Comparison of ENCODE assay signal across 8 cellular contexts in the genomic region with DNA sequence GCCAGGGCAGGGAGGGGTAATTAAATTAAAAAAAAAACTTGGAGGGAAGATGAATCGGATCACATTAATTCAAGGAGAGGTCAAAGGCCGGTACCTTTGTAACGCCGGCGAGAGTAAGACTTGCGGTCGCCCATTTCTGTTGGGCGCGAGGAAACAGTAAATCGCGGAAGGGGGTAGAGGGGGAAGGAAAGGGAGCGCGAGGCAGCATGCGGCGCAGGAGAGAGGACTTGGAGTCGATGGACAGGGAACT. TPM values are rescaled to one million over a fixed set of nuclear protein-coding genes. Genes with fewer than 3 reads are reported as not detected.
A peak's percentile ranks its signal among the peaks of the same experiment; 100 is the strongest.
DNase-seq lines count a peak whose midpoint lies in the region; ATAC-seq, FAIRE-seq and TF ChIP-seq lines count a peak whose summit lies in the region.

No MANE protein-coding gene starts in this region.

- no peaks in the 10 kb centered on the region for H3K36me3 Mint-ChIP-seq in stimulated activated naive CD8-positive, alpha-beta T cell treated with anti-CD3 and anti-CD28 coated beads, Interleukin-15, Interleukin-2, amounts not matched to agents 100 ng/mL and 50 ng/mL, for 24 hours (ENCODE audit: low read depth)

- H3K27ac Mint-ChIP-seq in stimulated activated naive CD8-positive, alpha-beta T cell treated with anti-CD3 and anti-CD28 coated beads, Interleukin-15, Interleukin-2, amounts not matched to agents 100 ng/mL and 50 ng/mL, for 24 hours, result peak overlapping the region; percentile 76

- no peaks in the 10 kb centered on the region for H3K27me3 ChIP-seq in bronchial epithelial cell (ENCODE audit: control insufficient read depth, insufficient read depth, low read length)

- TF ChIP-seq CTCF in bronchial epithelial cell (IDR thresholded peaks at IDR 0.05; ENCODE audit: insufficient read depth, low read length, severe bottlenecking) (no peak), mucosa of descending colon (IDR thresholded peaks at IDR 0.05) (no peak)

- peaks cover 33% of the 10 kb centered on the region for H3K27me3 Mint-ChIP-seq in stimulated activated naive CD8-positive, alpha-beta T cell treated with anti-CD3 and anti-CD28 coated beads, Interleukin-15, Interleukin-2, amounts not matched to agents 100 ng/mL and 50 ng/mL, for 24 hours

- ATAC-seq in stimulated activated naive CD8-positive, alpha-beta T cell treated with anti-CD3 and anti-CD28 coated beads, Interleukin-15, Interleukin-2, amounts not matched to agents 100 U/mL and 50 U/mL, for 24 hours, result no peak
- no peak for ATAC-seq in mucosa of descending colon
- ATAC-seq in sciatic nerve, result no peak

- H3K4me3 ChIP-seq in bronchial epithelial cell (ENCODE audit: low read depth, low read length) (peak overlapping the region; percentile 78), mucosa of descending colon (peak overlapping the region; percentile 76)

- intact Hi-C loops in mucosa of descending colon (cut with DNase I, micrococcal nuclease), result no loop called here
- intact Hi-C loops in sciatic nerve (cut with DNase I), result no loop called here

- no peaks in the 10 kb centered on the region for H3K9me3 Mint-ChIP-seq in stimulated activated naive CD8-positive, alpha-beta T cell treated with anti-CD3 and anti-CD28 coated beads, Interleukin-15, Interleukin-2, amounts not matched to agents 100 ng/mL and 50 ng/mL, for 24 hours

- H3K9me3 ChIP-seq in mucosa of descending colon, result no peaks in the 10 kb centered on the region

- H3K4me1 ChIP-seq in mucosa of descending colon (ENCODE audit: low read depth), result peaks cover 23% of the 10 kb centered on the region

- peak overlapping the region; percentile 94 for H3K4me3 Mint-ChIP-seq in stimulated activated naive CD8-positive, alpha-beta T cell treated with anti-CD3 and anti-CD28 coated beads, Interleukin-15, Interleukin-2, amounts not matched to agents 100 ng/mL and 50 ng/mL, for 24 hours

- no peak for FAIRE-seq in bronchial epithelial cell (lab: Jason Lieb, UNC)

- H3K4me1 Mint-ChIP-seq in stimulated activated naive CD8-positive, alpha-beta T cell treated with anti-CD3 and anti-CD28 coated beads, Interleukin-15, Interleukin-2, amounts not matched to agents 100 ng/mL and 50 ng/mL, for 24 hours (ENCODE audit: low read depth), result peaks cover 66% of the 10 kb centered on the region

- no peak for DNase-seq in stimulated activated naive CD8-positive, alpha-beta T cell treated with anti-CD3 and anti-CD28 coated beads, Interleukin-15, Interleukin-2, amounts not matched to agents 100 U/mL and 50 U/mL, for 24 hours
- DNase-seq in bronchial epithelial cell (ENCODE audit: low read depth) (no peak), mucosa of descending colon (no peak), sciatic nerve (ENCODE audit: low spot score) (no peak), GM03348 (ENCODE audit: low spot score) (no peak), NCI-H2029 (lab: John Stamatoyannopoulos, UW) (no peak), GDM1 (lab: John Stamatoyannopoulos, UW) (no peak)

- H3K36me3 ChIP-seq in bronchial epithelial cell (ENCODE audit: control insufficient read depth, insufficient read depth, low read length) (no peaks in the 10 kb centered on the region), mucosa of descending colon (ENCODE audit: low read depth) (no peaks in the 10 kb centered on the region)

RNA-seq across cellular contexts. Expression of a gene that starts 0.3 kb away (rescaled TPM):
- 6.8 and 6.9 TPM in 2 replicates for total RNA-seq in bronchial epithelial cell
- total RNA-seq in mucosa of descending colon, result 10 to 100 TPM; 38.2 to 76.6 (median 60.7) TPM
- 20.2 TPM for total RNA-seq in sciatic nerve
